In genomic region chr5:40365357-40366330, GRCh38 we compare ENCODE assay signal across 14 cellular contexts.
A peak's percentile ranks its signal among the peaks of the same experiment; 100 is the strongest.
DNase-seq lines count a peak whose midpoint lies in the region; ATAC-seq and TF ChIP-seq lines count a peak whose summit lies in the region.
"Had no signal": no experiment of that assay in that cellular context is flagged by ENCODE, and none has a peak within 500 bp of the region (broad histone marks: within the 10 kb centered on the region; RNA-seq: fewer than 3 reads in every experiment).

No MANE protein-coding gene starts in this region.

- no peak for TF ChIP-seq RAD21 in SK-N-SH (IDR thresholded peaks at IDR 0.05; ENCODE audit: low read length)

- H2AFZ ChIP-seq in SK-N-SH (ENCODE audit: low read depth) (no peak overlapping the region), Karpas-422 (ENCODE audit: low read length) (no peak overlapping the region)

- H3K4me1 ChIP-seq in SK-N-SH (ENCODE audit: control insufficient read depth in 1 of 2, insufficient read depth in 2 of 2, low read depth in 1 of 2, low read length in 1 of 2) (no peaks in the 10 kb centered on the region), Karpas-422 (ENCODE audit: low read length) (no peaks in the 10 kb centered on the region), SJCRH30 (no peaks in the 10 kb centered on the region)
- H3K4me1 ChIP-seq: adrenal gland, foreskin keratinocyte had no signal

- TF ChIP-seq EP300 in SK-N-SH (IDR thresholded peaks at IDR 0.05; ENCODE audit: borderline replicate concordance in 1 of 2, low read depth in 1 of 2, low read length in 1 of 2): no peak

- H4K20me1 ChIP-seq in SK-N-SH (ENCODE audit: insufficient read depth) (no peaks in the 10 kb centered on the region), Karpas-422 (ENCODE audit: insufficient read depth, low read depth, low read length) (no peaks in the 10 kb centered on the region)

- no peaks in the 10 kb centered on the region for H3K9me3 ChIP-seq in T-helper 17 cell (ENCODE audit: control insufficient read depth, low read length, poor library complexity, severe bottlenecking)
- no peaks in the 10 kb centered on the region for H3K9me3 ChIP-seq in SK-N-SH
- 0 out of 2 replicates have a peak, but pooled peaks cover 2% of the 10 kb centered on the region for H3K9me3 ChIP-seq in Karpas-422 (ENCODE audit: low read length)
- H3K9me3 ChIP-seq in SJCRH30 (replicated peaks): peaks cover 3% of the 10 kb centered on the region
- H3K9me3 ChIP-seq: adrenal gland had no signal

- H3K79me2 ChIP-seq in SK-N-SH (ENCODE audit: insufficient read depth) (no peaks in the 10 kb centered on the region), Karpas-422 (ENCODE audit: low read length) (no peaks in the 10 kb centered on the region)

- peaks cover 15% of the 10 kb centered on the region for H3K4me1 Mint-ChIP-seq in T-helper 17 cell
- H3K4me1 Mint-ChIP-seq: nephron progenitor cell had no signal

- no peaks in the 10 kb centered on the region for H3K27me3 Mint-ChIP-seq in T-helper 17 cell

- H3K36me3 ChIP-seq in SK-N-SH (replicated peaks in 1 of 2; ENCODE audit: control insufficient read depth in 1 of 2, insufficient read depth in 2 of 2, low read length in 1 of 2): no peaks in the 10 kb centered on the region
- no peaks in the 10 kb centered on the region for H3K36me3 ChIP-seq in Karpas-422 (ENCODE audit: insufficient read depth, low read length)
- H3K36me3 ChIP-seq in SJCRH30: no peaks in the 10 kb centered on the region
- H3K36me3 ChIP-seq: adrenal gland had no signal

- POLR2A ChIA-PET in SK-N-SH (lab: Yijun Ruan, JAX): no interaction called here

- H3F3A ChIP-seq in SK-N-SH (replicated peaks; ENCODE audit: insufficient read depth): no peaks in the 10 kb centered on the region

- no peak for DNase-seq in T-helper 17 cell
- DNase-seq in SK-N-SH: no peak
- no peak for DNase-seq in Karpas-422
- DNase-seq in SJCRH30: no peak
- DNase-seq in HT-29 (ENCODE audit: low spot score): no peak
- DNase-seq: adrenal gland, foreskin keratinocyte, KG1, NCI-H2107, nephron progenitor cell had no signal

- ATAC-seq in GM18505 (IDR thresholded peaks at IDR 0.05; ENCODE audit: unreplicated experiment) (peak; percentile 78), GM21717 (IDR thresholded peaks at IDR 0.05; ENCODE audit: unreplicated experiment) (peak; percentile 86), HG03378 (IDR thresholded peaks at IDR 0.05; ENCODE audit: unreplicated experiment) (peak; percentile 77), T-helper 17 cell (no peak)
- ATAC-seq: foreskin keratinocyte had no signal

- H3K27ac Mint-ChIP-seq in T-helper 17 cell: peak overlapping the region; percentile 10
- H3K27ac Mint-ChIP-seq: nephron progenitor cell had no signal

- no peaks in the 10 kb centered on the region; the same call in 1 of the 2 replicates for H3K9me2 ChIP-seq in SK-N-SH
- H3K9me2 ChIP-seq in Karpas-422 (replicated peaks; ENCODE audit: insufficient read depth, low read length): no peaks in the 10 kb centered on the region

- H3K4me3 ChIP-seq in SK-N-SH (ENCODE audit: low read depth in 2 of 2, low read length in 1 of 2): no peak overlapping the region
- no peak overlapping the region for H3K4me3 ChIP-seq in Karpas-422 (ENCODE audit: low read length)
- no peak overlapping the region for H3K4me3 ChIP-seq in SJCRH30
- H3K4me3 ChIP-seq: adrenal gland, skin epidermis had no signal

- no peak for TF ChIP-seq CTCF in SK-N-SH (IDR thresholded peaks at IDR 0.05)

- no peaks in the 10 kb centered on the region for H3K36me3 Mint-ChIP-seq in T-helper 17 cell (ENCODE audit: low read depth)

- no peak overlapping the region for H3K4me2 ChIP-seq in SK-N-SH
- H3K4me2 ChIP-seq in Karpas-422 (ENCODE audit: low read depth, low read length, poor library complexity, severe bottlenecking): no peak overlapping the region

- CTCF ChIA-PET in SK-N-SH (lab: Yijun Ruan, JAX): no interaction called here

- TF ChIP-seq POLR2A in GM18505 (IDR thresholded peaks at IDR 0.05; ENCODE audit: borderline replicate concordance, extremely low read depth, insufficient read depth, insufficient read length): no peak

- 2% methylated on average over 2 of the region's 2 CpGs for WGBS in SK-N-SH (ENCODE audit: low lambda C conversion rate)

- H3K9ac ChIP-seq in SK-N-SH: no peak overlapping the region
- H3K9ac ChIP-seq in Karpas-422 (ENCODE audit: low read length): no peak overlapping the region

- H3K4me3 Mint-ChIP-seq in T-helper 17 cell: no peak overlapping the region
- H3K4me3 Mint-ChIP-seq: nephron progenitor cell had no signal

- H3K27me3 ChIP-seq in SK-N-SH (ENCODE audit: insufficient read depth) (no peaks in the 10 kb centered on the region), Karpas-422 (ENCODE audit: low read length) (no peaks in the 10 kb centered on the region), SJCRH30 (no peaks in the 10 kb centered on the region)
- H3K27me3 ChIP-seq: adrenal gland, foreskin keratinocyte had no signal

- H3K27ac ChIP-seq in SK-N-SH (ENCODE audit: low read depth in 2 of 2, low read length in 1 of 2): no peak overlapping the region
- no peak overlapping the region for H3K27ac ChIP-seq in Karpas-422 (ENCODE audit: low read length)
- no peak overlapping the region for H3K27ac ChIP-seq in SJCRH30
- H3K27ac ChIP-seq: adrenal gland, foreskin keratinocyte had no signal

TF ChIP-seq in SK-N-SH, 30 proteins besides CTCF, POLR2A, EP300 and RAD21:
- TF ChIP-seq CHD2 (IDR thresholded peaks at IDR 0.05; ENCODE audit: low read length, partially characterized antibody) (no peak), TAF1 (IDR thresholded peaks at IDR 0.05; ENCODE audit: borderline replicate concordance, low read depth, low read length) (no peak), FOXJ3 (CRISPR knock-in tag; IDR thresholded peaks at IDR 0.05) (no peak), ZBTB33 (IDR thresholded peaks at IDR 0.05; ENCODE audit: borderline replicate concordance, low read depth) (no peak), MAX (IDR thresholded peaks at IDR 0.05; ENCODE audit: low read depth) (no peak), EZH2phosphoT487 (IDR thresholded peaks at IDR 0.05; ENCODE audit: borderline replicate concordance, low read depth) (no peak), RFX5 (IDR thresholded peaks at IDR 0.05; ENCODE audit: low read length) (no peak)
